Comparison of ENCODE assay signal across 7 cellular contexts in genomic region chr1:31643976-31644559, GRCh38. TPM values are rescaled to one million over a fixed set of nuclear protein-coding genes. Genes with fewer than 3 reads are reported as not detected.
DNase-seq lines count a peak whose midpoint lies in the region; ATAC-seq and TF ChIP-seq lines count a peak whose summit lies in the region.

No MANE protein-coding gene starts in this region.

- ATAC-seq in GM19351 (IDR thresholded peaks at IDR 0.05; ENCODE audit: unreplicated experiment) = peak; percentile 31
- no peak for ATAC-seq in HG02759 (IDR thresholded peaks at IDR 0.05; ENCODE audit: unreplicated experiment)
- no peak for ATAC-seq in GM19324 (IDR thresholded peaks at IDR 0.05; ENCODE audit: low FRiP score, unreplicated experiment)

- H3K36me3 ChIP-seq in Peyer's patch = no peaks in the 10 kb centered on the region

- DNase-seq in Peyer's patch (no peak), epithelial cell of prostate (ENCODE audit: low read depth, low spot score) (no peak), progenitor cell of endocrine pancreas (ENCODE audit: low spot score, unreplicated experiment) (no peak), cerebellar cortex (ENCODE audit: low spot score) (no peak)

- H3K9me3 ChIP-seq in Peyer's patch = no peaks in the 10 kb centered on the region

- no peaks in the 10 kb centered on the region for H3K9me3 Mint-ChIP-seq in progenitor cell of endocrine pancreas (ENCODE audit: low read depth)

- peaks cover 0 to 36% (median 8%) of the 10 kb centered on the region in 4 donors for H3K4me1 ChIP-seq in Peyer's patch

- H3K27me3 ChIP-seq in Peyer's patch = no peaks in the 10 kb centered on the region

- H3K27me3 Mint-ChIP-seq in progenitor cell of endocrine pancreas = no peaks in the 10 kb centered on the region

- H3K27ac ChIP-seq in Peyer's patch (peak overlapping the region; percentile 91 to 97 (median 96)), epithelial cell of prostate (peak overlapping the region; percentile 95)

- peaks cover 18% of the 10 kb centered on the region for H3K4me1 Mint-ChIP-seq in progenitor cell of endocrine pancreas (ENCODE audit: low read depth)

- H3K36me3 Mint-ChIP-seq in progenitor cell of endocrine pancreas (ENCODE audit: insufficient read depth) = no peaks in the 10 kb centered on the region

- no peak for TF ChIP-seq CTCF in Peyer's patch (IDR thresholded peaks at IDR 0.05)
- TF ChIP-seq CTCF in progenitor cell of endocrine pancreas (IDR thresholded peaks at IDR 0.05; ENCODE audit: unreplicated experiment) = no peak

- peak overlapping the region; percentile 94 for H3K4me3 Mint-ChIP-seq in progenitor cell of endocrine pancreas (ENCODE audit: low read depth)

- H3K4me3 ChIP-seq in Peyer's patch = peak overlapping the region; percentile 69 to 87 (median 82)

- peak overlapping the region; percentile 100 for H3K27ac Mint-ChIP-seq in progenitor cell of endocrine pancreas

- no peak for TF ChIP-seq POLR2A in Peyer's patch (IDR thresholded peaks at IDR 0.05)

RNA-seq across cellular contexts. Expression of gene PEF1, which starts 0.6 kb away (rescaled TPM):
- total RNA-seq in Peyer's patch (100 to 1,000 TPM in 1 of 4 donors, 10 to 100 TPM in 3; 49.5 to 116 (median 59.8) TPM), progenitor cell of endocrine pancreas (39.1 and 42.8 TPM in 2 replicates)

RNA-seq across cellular contexts. Expression of gene HCRTR1, which starts 26.6 kb away (rescaled TPM):
- total RNA-seq in Peyer's patch (not detected), progenitor cell of endocrine pancreas (not detected in 2 replicates)

RNA-seq across cellular contexts. Expression of gene COL16A1, which starts 59.7 kb away (rescaled TPM):
- 100 to 1,000 TPM in 1 of 4 donors, 10 to 100 TPM in 3; 18.2 to 201 (median 58.3) TPM for total RNA-seq in Peyer's patch
- 0.67 and 2.1 TPM in 2 replicates for total RNA-seq in progenitor cell of endocrine pancreas
